In the genomic region with DNA sequence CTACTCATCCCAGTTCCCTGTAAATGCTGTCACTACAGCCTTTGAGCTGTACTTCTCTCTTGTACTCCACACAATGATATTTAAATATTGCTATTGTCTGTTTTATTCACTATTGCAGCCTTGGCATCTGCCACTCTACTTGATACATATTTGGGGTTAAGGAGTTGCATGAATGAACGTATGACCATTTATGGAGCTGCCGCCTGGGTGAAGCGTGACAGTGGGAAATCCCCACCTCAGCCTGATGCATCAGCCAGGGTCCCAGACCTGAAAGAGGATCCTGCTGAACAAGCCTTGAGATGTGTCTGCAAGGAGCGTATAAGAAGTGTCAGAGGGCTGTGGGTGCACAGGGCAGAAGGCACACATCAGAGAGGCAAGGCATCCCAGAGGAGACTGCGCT, we compare ENCODE assay signal across 8 cellular contexts. TPM values are rescaled to one million over a fixed set of nuclear protein-coding genes. Genes with fewer than 3 reads are reported as not detected.
DNase-seq lines count a peak whose midpoint lies in the region; ATAC-seq and TF ChIP-seq lines count a peak whose summit lies in the region.

No MANE protein-coding gene starts in this region.

- no peaks in the 10 kb centered on the region for H3K9me3 Mint-ChIP-seq in T-cell

- H3K4me1 Mint-ChIP-seq in T-cell, result peaks cover 8 to 15% (median 10%) of the 10 kb centered on the region in 3 donors

- no peaks in the 10 kb centered on the region for H3K36me3 Mint-ChIP-seq in T-cell

- no peak overlapping the region for H3K27ac Mint-ChIP-seq in T-cell

- peak overlapping the region in 1 of 3 donors; percentile 17 for H3K4me3 Mint-ChIP-seq in T-cell

- CTCF ChIA-PET in T-cell (lab: Charles Lee), result no interaction called here

- peak; percentile 86 for ATAC-seq in GM21723 (IDR thresholded peaks at IDR 0.05; ENCODE audit: unreplicated experiment)
- peak; percentile 50 to 97 (median 73) for ATAC-seq in T-cell (replicated peaks in 1 of 4)
- ATAC-seq in HG03139 (IDR thresholded peaks at IDR 0.05; ENCODE audit: unreplicated experiment), result no peak

- no peak for TF ChIP-seq CTCF in GM10266 (IDR thresholded peaks at IDR 0.05; ENCODE audit: control insufficient read depth, insufficient read depth, low read depth, missing control alignments)

- DNase-seq in GM10266 (ENCODE audit: extremely low spot score), result peak; percentile 71
- peak in 27 of 34 experiments; percentile 4 to 54 (median 19) for DNase-seq in T-cell
- peak; percentile 16 for DNase-seq in mesenteric fat pad (ENCODE audit: low spot score)
- DNase-seq in COLO829 (ENCODE audit: low spot score), result no peak
- no peak for DNase-seq in H4 (ENCODE audit: low spot score)
- DNase-seq in NCI-H2227 treated with DMSO at 0.1 percent for 48 hours (lab: John Stamatoyannopoulos, UW), result no peak

- H3K27me3 Mint-ChIP-seq in T-cell, result peaks cover 3 to 4% of the 10 kb centered on the region in 2 donors

- POLR2A ChIA-PET in T-cell (lab: Charles Lee), result interaction anchor here in 1 of 2 donors (0.6 kb wide), 1 partner anchor 330 kb away, joined by 3 read pairs; no protein-coding TSS in a partner anchor

RNA-seq across cellular contexts. Expression of a gene that starts 39.1 kb away (rescaled TPM):
- total RNA-seq in T-cell (10 to 100 TPM in 4 of 5 donors, 1 to 10 TPM in 1; 6.4 to 25.9 (median 21.8) TPM), mesenteric fat pad (30.9 TPM)
- 86.1 and 92.3 TPM in 2 replicates for total RNA-seq in H4 (2014; rRNA removed; shearing (Covaris generic))

RNA-seq across cellular contexts. Expression of a gene that starts 43.1 kb away (rescaled TPM):
- total RNA-seq in T-cell (10 to 100 TPM; 71.0 to 93.5 (median 75.2) TPM), mesenteric fat pad (85.2 TPM)
- 57.9 and 77.3 TPM in 2 replicates for total RNA-seq in H4 (2014; rRNA removed; shearing (Covaris generic))

Comparison
In these comparisons a context has a peak if more than half of its experiments do, and no peak if none do; other contexts are left out.
1. DNase-seq: peak in GM10266 (single experiment), T-cell (27 of 34) and mesenteric fat pad (single experiment); none in COLO829 (single experiment), H4 (single experiment) and NCI-H2227 treated with DMSO at 0.1 percent for 48 hours (single experiment).